ENCODE assay signal across 22 cellular contexts in the genomic region with DNA sequence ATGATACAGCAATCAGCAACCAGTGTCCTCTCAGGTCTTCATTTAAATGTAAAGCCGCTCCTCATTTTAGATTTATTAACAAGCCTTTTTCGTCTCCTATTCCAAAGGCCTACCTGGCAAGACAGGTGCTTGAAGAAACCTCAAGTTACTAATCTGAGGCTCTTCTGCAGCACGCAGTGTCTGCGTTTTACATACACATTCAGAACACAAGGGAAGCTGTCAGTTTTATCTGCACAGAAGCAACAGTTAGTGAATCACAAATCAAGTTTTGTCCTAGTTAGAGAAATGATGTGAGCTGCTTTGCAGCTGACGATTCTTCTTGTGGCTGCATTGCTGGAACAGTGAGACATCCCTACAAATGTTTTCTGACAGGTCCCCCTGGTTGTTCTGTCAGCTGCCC.
"Had no signal": no experiment of that assay in that cellular context is flagged by ENCODE, and none has a peak within 500 bp of the region (broad histone marks: within the 10 kb centered on the region; RNA-seq: fewer than 3 reads in every experiment).

No MANE protein-coding gene starts in this region.

- FAIRE-seq: frontal cortex had no signal

- DNase-seq: activated CD4-positive, alpha-beta memory T cell treated with anti-CD3 and anti-CD28 coated beads, Interleukin-2, amount 10 ng/mL, durations not matched to agents 7 days and 5 days; activated CD4-positive, alpha-beta T cell treated with anti-CD3 and anti-CD28 coated beads for 1 hour; activated CD4-positive, alpha-beta T cell treated with anti-CD3 and anti-CD28 coated beads for 4 hours; activated CD4-positive, alpha-beta T cell treated with anti-CD3 and anti-CD28 coated beads, Interleukin-2, amount 10 ng/mL, durations not matched to agents 7 days and 5 days; activated CD4-positive, alpha-beta T cell treated with anti-CD3 and anti-CD28 coated beads, Interleukin-2, amount 50 U/mL, for 4 hours; activated CD8-positive, alpha-beta memory T cell treated with anti-CD3 and anti-CD28 coated beads, Interleukin-2, amount 50 U/mL, for 48 hours; activated gamma-delta T cell; activated naive CD4-positive, alpha-beta T cell; activated naive CD4-positive, alpha-beta T cell treated with anti-CD3 and anti-CD28 coated beads, Interleukin-2, amount 50 U/mL, for 16 hours; activated T-cell treated with anti-CD3 and anti-CD28 coated beads for 4 hours; activated T-cell treated with anti-CD3 and anti-CD28 coated beads, Interleukin-2, amount 50 U/mL, for 24 hours; activated T-cell treated with anti-CD3 and anti-CD28 coated beads, Interleukin-2, amount 50 U/mL, for 72 hours; amygdala; aorta; dorsolateral prefrontal cortex; effector memory CD4-positive, alpha-beta T cell; endodermal cell; foreskin fibroblast; T-helper 1 cell; T-helper 17 cell; T1000 had no signal
